Comparison of ENCODE assay signal across 9 cellular contexts in genomic region chr15:43218908-43219706, GRCh38. TPM values are rescaled to one million over a fixed set of nuclear protein-coding genes. Genes with fewer than 3 reads are reported as not detected.
DNase-seq lines count a peak whose midpoint lies in the region; ATAC-seq and TF ChIP-seq lines count a peak whose summit lies in the region.
"Had no signal": no experiment of that assay in that cellular context is flagged by ENCODE, and none has a peak within 500 bp of the region (broad histone marks: within the 10 kb centered on the region; RNA-seq: fewer than 3 reads in every experiment).

No MANE protein-coding gene starts in this region.

- ATAC-seq in GM21717 (IDR thresholded peaks at IDR 0.05; ENCODE audit: unreplicated experiment), result no peak
- no peak for ATAC-seq in HG03108 (IDR thresholded peaks at IDR 0.05; ENCODE audit: unreplicated experiment)
- no peak for ATAC-seq in gastroesophageal sphincter

- H3K27me3 Mint-ChIP-seq in activated T-helper 2 cell treated with anti-CD3 and anti-CD28 coated beads, Interferon-gamma antibody, Interleukin-2, Interleukin-4, amounts not matched to agents 10 μg/mL and 5 μg/mL and 100 μg/mL, durations not matched to agents 14 hours and 24 hours and 36 hours (ENCODE audit: low read depth), result peaks cover 11% of the 10 kb centered on the region

- no peaks in the 10 kb centered on the region for H3K4me1 Mint-ChIP-seq in activated T-helper 2 cell treated with anti-CD3 and anti-CD28 coated beads, Interferon-gamma antibody, Interleukin-2, Interleukin-4, amounts not matched to agents 10 μg/mL and 5 μg/mL and 100 μg/mL, durations not matched to agents 14 hours and 24 hours and 36 hours (ENCODE audit: low read depth)

- TF ChIP-seq CTCF in astrocyte of the cerebellum (IDR thresholded peaks at IDR 0.05; ENCODE audit: low read depth, low read length, missing control alignments) (peak; percentile 26), gastroesophageal sphincter (IDR thresholded peaks at IDR 0.05) (no peak)

- H3K9me3 Mint-ChIP-seq in activated T-helper 2 cell treated with anti-CD3 and anti-CD28 coated beads, Interferon-gamma antibody, Interleukin-2, Interleukin-4, amounts not matched to agents 10 μg/mL and 5 μg/mL and 100 μg/mL, durations not matched to agents 14 hours and 24 hours and 36 hours, result peaks cover 4% of the 10 kb centered on the region

- no peak for TF ChIP-seq POLR2A in gastroesophageal sphincter (IDR thresholded peaks at IDR 0.05)

- no peak for TF ChIP-seq EP300 in gastroesophageal sphincter (IDR thresholded peaks at IDR 0.05)

- no CpG with 5 or more reads among the region's 13 CpGs for WGBS in iPS DF 6.9 (ENCODE audit: insufficient coverage, insufficient read length)
- 30 to 38% methylated on average over 7 to 11 of the region's 13 CpGs for WGBS in gastroesophageal sphincter (ENCODE audit: low coverage in 1 of 2), 2 donors

- H3K27ac Mint-ChIP-seq in activated T-helper 2 cell treated with anti-CD3 and anti-CD28 coated beads, Interferon-gamma antibody, Interleukin-2, Interleukin-4, amounts not matched to agents 10 μg/mL and 5 μg/mL and 100 μg/mL, durations not matched to agents 14 hours and 24 hours and 36 hours, result no peak overlapping the region

- H3K36me3 Mint-ChIP-seq in activated T-helper 2 cell treated with anti-CD3 and anti-CD28 coated beads, Interferon-gamma antibody, Interleukin-2, Interleukin-4, amounts not matched to agents 10 μg/mL and 5 μg/mL and 100 μg/mL, durations not matched to agents 14 hours and 24 hours and 36 hours (ENCODE audit: low read depth), result no peaks in the 10 kb centered on the region

- H3K4me3 Mint-ChIP-seq in activated T-helper 2 cell treated with anti-CD3 and anti-CD28 coated beads, Interferon-gamma antibody, Interleukin-2, Interleukin-4, amounts not matched to agents 10 μg/mL and 5 μg/mL and 100 μg/mL, durations not matched to agents 14 hours and 24 hours and 36 hours (ENCODE audit: low read depth), result no peak overlapping the region

- DNase-seq in COLO829 (ENCODE audit: low spot score) (peak; percentile 38), H4 (ENCODE audit: low spot score) (peak; percentile 87), astrocyte of the cerebellum (ENCODE audit: low read depth) (no peak), iPS DF 6.9 (ENCODE audit: low read depth, low spot score) (peak; percentile 71)
- DNase-seq in activated T-helper 2 cell treated with anti-CD3 and anti-CD28 coated beads, Interferon-gamma antibody, Interleukin-2, Interleukin-4, amounts not matched to agents 10 μg/mL and 5 μg/mL and 100 μg/mL, durations not matched to agents 14 hours and 24 hours and 36 hours (ENCODE audit: low spot score), result no peak
- DNase-seq: effector memory CD4-positive, alpha-beta T cell had no signal

- intact Hi-C loops in activated T-helper 2 cell treated with anti-CD3 and anti-CD28 coated beads, Interferon-gamma antibody, Interleukin-2, Interleukin-4, amounts not matched to agents 10 μg/mL and 5 μg/mL and 100 μg/mL, durations not matched to agents 14 hours and 24 hours and 36 hours (cut with micrococcal nuclease), result no loop called here

- H3K27ac ChIP-seq in iPS DF 6.9 (ENCODE audit: low read length) (no peak overlapping the region), gastroesophageal sphincter (no peak overlapping the region)

- in situ Hi-C loops in astrocyte of the cerebellum (cut with HindIII; ENCODE audit: low sequenced_read_pairs), result no loop called here

- H3K4me1 ChIP-seq in iPS DF 6.9 (ENCODE audit: control insufficient read depth, insufficient read depth, low read length), result no peaks in the 10 kb centered on the region; the same call in 1 of the 2 replicates
- no peaks in the 10 kb centered on the region for H3K4me1 ChIP-seq in gastroesophageal sphincter

- H3K9me3 ChIP-seq in iPS DF 6.9 (ENCODE audit: control insufficient read depth, insufficient read depth, low read length) (no peaks in the 10 kb centered on the region), gastroesophageal sphincter (no peaks in the 10 kb centered on the region)

- H3K27me3 ChIP-seq in iPS DF 6.9 (ENCODE audit: control insufficient read depth, insufficient read depth, low read length) (no peaks in the 10 kb centered on the region), gastroesophageal sphincter (peaks cover 10% of the 10 kb centered on the region)

- H3K36me3 ChIP-seq in iPS DF 6.9 (ENCODE audit: control insufficient read depth, insufficient read depth, low read length) (no peaks in the 10 kb centered on the region), gastroesophageal sphincter (no peaks in the 10 kb centered on the region)

- H3K4me3 ChIP-seq in astrocyte of the cerebellum (ENCODE audit: low read depth, low read length) (no peak overlapping the region), iPS DF 6.9 (ENCODE audit: low read length) (no peak overlapping the region), gastroesophageal sphincter (no peak overlapping the region)

RNA-seq across cellular contexts. Expression of gene EPB42, which starts 1.7 kb away (rescaled TPM):
- 0.04 TPM in 1 of 2 replicates, not detected in the other for total RNA-seq in H4 (2014; rRNA removed; shearing (Covaris generic))
- under 1 TPM in 2 of 4 donors, not detected in 2; 0.12 to 0.40 TPM for total RNA-seq in gastroesophageal sphincter
- not detected in 2 replicates for total RNA-seq in activated T-helper 2 cell treated with anti-CD3 and anti-CD28 coated beads, Interferon-gamma antibody, Interleukin-2, Interleukin-4, amounts not matched to agents 10 μg/mL and 5 μg/mL and 100 μg/mL, durations not matched to agents 14 hours and 24 hours and 36 hours

RNA-seq across cellular contexts. Expression of gene CCNDBP1, which starts 33.9 kb away (rescaled TPM):
- 57.5 and 70.5 TPM in 2 replicates for total RNA-seq in H4 (2014; rRNA removed; shearing (Covaris generic))
- 10 to 100 TPM; 43.0 to 70.9 (median 54.1) TPM for total RNA-seq in gastroesophageal sphincter
- 62.9 and 68.1 TPM in 2 replicates for total RNA-seq in activated T-helper 2 cell treated with anti-CD3 and anti-CD28 coated beads, Interferon-gamma antibody, Interleukin-2, Interleukin-4, amounts not matched to agents 10 μg/mL and 5 μg/mL and 100 μg/mL, durations not matched to agents 14 hours and 24 hours and 36 hours

RNA-seq across cellular contexts. Expression of gene TGM5, which starts 47.6 kb away (rescaled TPM):
- not detected in 2 replicates for total RNA-seq in H4 (2014; rRNA removed; shearing (Covaris generic))
- 1 to 10 TPM in 1 of 4 donors, under 1 TPM in 2, not detected in 1; 0.31 to 1.3 (median 0.58) TPM for total RNA-seq in gastroesophageal sphincter
- total RNA-seq in activated T-helper 2 cell treated with anti-CD3 and anti-CD28 coated beads, Interferon-gamma antibody, Interleukin-2, Interleukin-4, amounts not matched to agents 10 μg/mL and 5 μg/mL and 100 μg/mL, durations not matched to agents 14 hours and 24 hours and 36 hours, result 0.09 and 0.21 TPM in 2 replicates

Comparison
In these comparisons a context has a peak if more than half of its experiments do, and no peak if none do; other contexts are left out.
1. DNase-seq: peak in COLO829 (single experiment), H4 (single experiment) and iPS DF 6.9 (single experiment); none in astrocyte of the cerebellum (single experiment) and activated T-helper 2 cell treated with anti-CD3 and anti-CD28 coated beads, Interferon-gamma antibody, Interleukin-2, Interleukin-4, amounts not matched to agents 10 μg/mL and 5 μg/mL and 100 μg/mL, durations not matched to agents 14 hours and 24 hours and 36 hours (single experiment).